ENCODE assay signal across 1 cellular context in genomic region chr10:127117125-127117524, GRCh38.
A peak's percentile ranks its signal among the peaks of the same experiment; 100 is the strongest.
TF ChIP-seq lines count a peak whose summit lies in the region.

No MANE protein-coding gene starts in this region.

TF ChIP-seq in HepG2, 621 proteins besides CTCF, POLR2A, EP300 and RAD21 (continued from another document and continues in another):
- TF ChIP-seq AHDC1 (CRISPR knock-in tag; IDR thresholded peaks at IDR 0.05; ENCODE audit: borderline replicate concordance) (no peak), ZNF780A (CRISPR knock-in tag; IDR thresholded peaks at IDR 0.05) (no peak), RARA (CRISPR knock-in tag; IDR thresholded peaks at IDR 0.05) (peak; percentile 27; the same call in 1 of the 2 replicates), ARID2 (CRISPR knock-in tag; IDR thresholded peaks at IDR 0.05; ENCODE audit: borderline replicate concordance) (no peak), CENPT (CRISPR knock-in tag; IDR thresholded peaks at IDR 0.05; ENCODE audit: low read depth) (no peak), GLI4 (CRISPR knock-in tag; IDR thresholded peaks at IDR 0.05; ENCODE audit: borderline replicate concordance) (no peak), ATF7-NPFF (CRISPR knock-in tag; IDR thresholded peaks at IDR 0.05; ENCODE audit: low read depth) (no peak), NFIC (IDR thresholded peaks at IDR 0.05; ENCODE audit: low read length) (no peak), ZNF512 (CRISPR knock-in tag; IDR thresholded peaks at IDR 0.05) (no peak), ZNF598 (CRISPR knock-in tag; IDR thresholded peaks at IDR 0.05; ENCODE audit: borderline replicate concordance) (no peak), BRCA1 (CRISPR knock-in tag; IDR thresholded peaks at IDR 0.05) (no peak), ZNF747 (CRISPR knock-in tag; IDR thresholded peaks at IDR 0.05; ENCODE audit: borderline replicate concordance) (no peak), MIER2 (CRISPR knock-in tag; IDR thresholded peaks at IDR 0.05) (peak; percentile 96), ATF7 (IDR thresholded peaks at IDR 0.05) (no peak), ATF7 (CRISPR knock-in tag; IDR thresholded peaks at IDR 0.05) (no peak), BCL3 (CRISPR knock-in tag; IDR thresholded peaks at IDR 0.05) (no peak), REPIN1 (CRISPR knock-in tag; IDR thresholded peaks at IDR 0.05; ENCODE audit: borderline replicate concordance, low read depth) (no peak), IKZF5 (CRISPR knock-in tag; IDR thresholded peaks at IDR 0.05) (no peak), EEA1 (CRISPR knock-in tag; IDR thresholded peaks at IDR 0.05; ENCODE audit: borderline replicate concordance) (no peak), POGK (CRISPR knock-in tag; conservative IDR thresholded peaks at IDR 0.05) (no peak), ZNF597 (CRISPR knock-in tag; IDR thresholded peaks at IDR 0.05) (no peak), ZBTB7A (CRISPR knock-in tag; IDR thresholded peaks at IDR 0.05) (no peak), PPARG (CRISPR knock-in tag; conservative IDR thresholded peaks at IDR 0.05) (no peak), ZNF232 (CRISPR knock-in tag; IDR thresholded peaks at IDR 0.05; ENCODE audit: borderline replicate concordance) (peak; percentile 45; the same call in 1 of the 2 replicates), ZSCAN30 (CRISPR knock-in tag; IDR thresholded peaks at IDR 0.05) (no peak), ZNF512B (CRISPR knock-in tag; IDR thresholded peaks at IDR 0.05; ENCODE audit: borderline replicate concordance) (no peak), GLMP (CRISPR knock-in tag; IDR thresholded peaks at IDR 0.05; ENCODE audit: borderline replicate concordance) (no peak), NFIB (CRISPR knock-in tag; IDR thresholded peaks at IDR 0.05; ENCODE audit: borderline replicate concordance) (no peak), MZF1 (CRISPR knock-in tag; IDR thresholded peaks at IDR 0.05; ENCODE audit: borderline replicate concordance) (no peak), JUN (CRISPR knock-in tag; IDR thresholded peaks at IDR 0.05) (no peak), WIZ (CRISPR knock-in tag; IDR thresholded peaks at IDR 0.05) (0 out of 2 replicates have a peak, but pooled peaks have one; percentile 25), DPF2 (CRISPR knock-in tag; IDR thresholded peaks at IDR 0.05; ENCODE audit: borderline replicate concordance, low read depth) (no peak), ZNF878 (CRISPR knock-in tag; IDR thresholded peaks at IDR 0.05) (no peak), ELF3 (CRISPR knock-in tag; IDR thresholded peaks at IDR 0.05) (0 out of 2 replicates have a peak, but pooled peaks have one; percentile 21), SATB2 (CRISPR knock-in tag; IDR thresholded peaks at IDR 0.05) (no peak), TEAD3 (CRISPR knock-in tag; optimal IDR thresholded peaks at IDR 0.05; ENCODE audit: borderline replicate concordance) (no peak), XBP1 (CRISPR knock-in tag; IDR thresholded peaks at IDR 0.05) (no peak), TIGD3 (CRISPR knock-in tag; IDR thresholded peaks at IDR 0.05; ENCODE audit: borderline replicate concordance) (no peak), FOXJ3 (CRISPR knock-in tag; IDR thresholded peaks at IDR 0.05; ENCODE audit: borderline replicate concordance) (no peak), FOXK2 (IDR thresholded peaks at IDR 0.05) (no peak), TEAD2 (CRISPR knock-in tag; IDR thresholded peaks at IDR 0.05) (no peak), NFYB (CRISPR knock-in tag; IDR thresholded peaks at IDR 0.05) (no peak), MLXIP (CRISPR knock-in tag; IDR thresholded peaks at IDR 0.05; ENCODE audit: borderline replicate concordance) (no peak)
